In the genomic region with DNA sequence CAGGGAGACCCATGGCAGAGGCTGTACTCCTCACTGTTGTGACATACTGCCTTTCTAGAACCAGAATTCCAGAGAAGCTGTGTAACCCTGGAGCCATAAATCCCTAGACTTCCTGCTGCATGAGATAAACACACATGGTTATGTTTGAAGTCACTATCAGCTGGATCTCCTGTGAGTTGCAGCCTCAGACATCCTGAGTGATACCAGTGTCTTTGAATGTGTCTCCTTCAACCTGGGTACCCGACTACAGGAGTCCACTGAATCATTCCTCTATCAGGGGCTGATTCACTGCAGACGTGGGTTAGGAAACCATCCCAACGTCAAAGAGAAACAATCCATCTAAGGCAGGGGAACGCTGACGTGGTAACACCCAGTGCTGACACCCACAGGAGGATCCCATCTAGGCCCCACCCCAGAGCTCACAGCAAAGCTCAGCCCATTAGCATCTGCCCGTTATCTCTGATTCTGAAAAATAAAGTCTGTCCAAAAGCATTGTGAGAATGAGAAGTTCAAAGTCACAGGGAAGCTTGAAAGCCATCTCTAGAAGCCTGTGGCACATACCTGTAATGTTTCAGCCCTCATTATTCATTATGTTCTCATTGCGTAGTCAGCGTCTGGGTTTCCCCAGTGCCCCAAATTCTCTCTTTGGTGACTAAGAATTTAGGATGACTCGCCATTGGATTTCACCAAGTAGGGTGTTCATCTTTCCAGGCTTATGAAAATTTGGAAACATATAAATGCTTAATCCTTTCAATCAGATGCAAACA, we compare ENCODE assay signal across 13 cellular contexts. TPM values are rescaled to one million over a fixed set of nuclear protein-coding genes. Genes with fewer than 3 reads are reported as not detected.
A peak's percentile ranks its signal among the peaks of the same experiment; 100 is the strongest.
DNase-seq lines count a peak whose midpoint lies in the region; ATAC-seq and TF ChIP-seq lines count a peak whose summit lies in the region.
"Had no signal": no experiment of that assay in that cellular context is flagged by ENCODE, and none has a peak within 500 bp of the region (broad histone marks: within the 10 kb centered on the region; RNA-seq: fewer than 3 reads in every experiment).

No MANE protein-coding gene starts in this region.

- H3K36me3 Mint-ChIP-seq in activated naive CD4-positive, alpha-beta T cell treated with anti-CD3 and anti-CD28 coated beads for 36 hours (ENCODE audit: low read depth) = no peaks in the 10 kb centered on the region
- no peaks in the 10 kb centered on the region for H3K36me3 Mint-ChIP-seq in progenitor cell of endocrine pancreas (ENCODE audit: insufficient read depth)

- peak; percentile 49 for DNase-seq in activated naive CD4-positive, alpha-beta T cell treated with anti-CD3 and anti-CD28 coated beads for 36 hours
- no peak for DNase-seq in activated naive CD4-positive, alpha-beta T cell treated with anti-CD3 and anti-CD28 coated beads, Interleukin-2, amount 50 U/mL, for 16 hours
- peak; percentile 16 for DNase-seq in SK-N-DZ (ENCODE audit: low spot score)
- DNase-seq in fibroblast of the aortic adventitia (ENCODE audit: low read depth) = peak; percentile 99
- peak; percentile 29 for DNase-seq in stimulated activated CD8-positive, alpha-beta memory T cell treated with anti-CD3 and anti-CD28 coated beads, Interleukin-4, amount 100 ng/mL, for 48 hours
- DNase-seq in progenitor cell of endocrine pancreas (ENCODE audit: low spot score, unreplicated experiment) = no peak
- no peak for DNase-seq in HAP-1 (ENCODE audit: low spot score in 2 of 2)
- DNase-seq: GOT3, NCI-H526 treated with DMSO at 0.1 percent for 48 hours had no signal

- ATAC-seq in HG02885 (IDR thresholded peaks at IDR 0.05; ENCODE audit: poor library complexity, unreplicated experiment) = no peak
- ATAC-seq: sciatic nerve had no signal

- CTCF ChIA-PET in activated naive CD4-positive, alpha-beta T cell treated with anti-CD3 and anti-CD28 coated beads for 36 hours (lab: Charles Lee) = interaction anchor here (2.2 kb wide), 1 partner anchor 9 kb away, joined by 8 read pairs; no protein-coding TSS in a partner anchor

- H3K36me3 ChIP-seq in HAP-1 (replicated peaks) = no peaks in the 10 kb centered on the region
- H3K36me3 ChIP-seq: BLaER1 treated with 17β-estradiol and CSF1 and Interleukin-3, amounts not matched to agents 10 nM and 100 nM; thoracic aorta had no signal

- intact Hi-C loops in activated naive CD4-positive, alpha-beta T cell treated with anti-CD3 and anti-CD28 coated beads for 36 hours (cut with micrococcal nuclease) = loop anchor here (1.0 to 10.0 kb wide), 4 partner anchors 64 to 716 kb away; partner anchors contain the start of genes MYO10 and ZNF622

- in situ Hi-C loops in HAP-1 (cut with MboI; ENCODE audit: low sequenced_read_pairs) = loop anchor here (25.0 kb wide), 1 partner anchor 494 kb away; no protein-coding TSS in a partner anchor

- no peaks in the 10 kb centered on the region for H3K9me3 Mint-ChIP-seq in activated naive CD4-positive, alpha-beta T cell treated with anti-CD3 and anti-CD28 coated beads for 36 hours
- no peaks in the 10 kb centered on the region for H3K9me3 Mint-ChIP-seq in progenitor cell of endocrine pancreas (ENCODE audit: low read depth)

- TF ChIP-seq CTCF in fibroblast of the aortic adventitia (IDR thresholded peaks at IDR 0.05; ENCODE audit: insufficient read depth, low read length) (no peak), progenitor cell of endocrine pancreas (IDR thresholded peaks at IDR 0.05; ENCODE audit: unreplicated experiment) (no peak)

- peaks cover 8% of the 10 kb centered on the region for H3K4me1 Mint-ChIP-seq in activated naive CD4-positive, alpha-beta T cell treated with anti-CD3 and anti-CD28 coated beads for 36 hours (ENCODE audit: low read depth)
- peaks cover 9% of the 10 kb centered on the region for H3K4me1 Mint-ChIP-seq in progenitor cell of endocrine pancreas (ENCODE audit: low read depth)

- no peak overlapping the region for H3K4me3 Mint-ChIP-seq in activated naive CD4-positive, alpha-beta T cell treated with anti-CD3 and anti-CD28 coated beads for 36 hours
- H3K4me3 Mint-ChIP-seq in progenitor cell of endocrine pancreas (ENCODE audit: low read depth) = no peak overlapping the region

- peaks cover 2% of the 10 kb centered on the region for H3K27me3 Mint-ChIP-seq in activated naive CD4-positive, alpha-beta T cell treated with anti-CD3 and anti-CD28 coated beads for 36 hours (ENCODE audit: low read depth)
- no peaks in the 10 kb centered on the region for H3K27me3 Mint-ChIP-seq in progenitor cell of endocrine pancreas

- peaks cover 4% of the 10 kb centered on the region for H3K4me1 ChIP-seq in HAP-1
- H3K4me1 ChIP-seq: BLaER1 treated with 17β-estradiol and CSF1 and Interleukin-3, amounts not matched to agents 10 nM and 100 nM had no signal

- H3K9me3 ChIP-seq in HAP-1 = no peaks in the 10 kb centered on the region
- H3K9me3 ChIP-seq: BLaER1 treated with 17β-estradiol and CSF1 and Interleukin-3, amounts not matched to agents 10 nM and 100 nM; thoracic aorta had no signal

- H3K4me3 ChIP-seq in fibroblast of the aortic adventitia (ENCODE audit: low read depth, low read length) (no peak overlapping the region), HAP-1 (no peak overlapping the region)
- H3K4me3 ChIP-seq: BLaER1 treated with 17β-estradiol and CSF1 and Interleukin-3, amounts not matched to agents 10 nM and 100 nM; thoracic aorta had no signal

- H3K27me3 ChIP-seq in HAP-1 (ENCODE audit: low read depth) = no peaks in the 10 kb centered on the region
- H3K27me3 ChIP-seq: BLaER1 treated with 17β-estradiol and CSF1 and Interleukin-3, amounts not matched to agents 10 nM and 100 nM had no signal

- H3K27ac Mint-ChIP-seq in activated naive CD4-positive, alpha-beta T cell treated with anti-CD3 and anti-CD28 coated beads for 36 hours = peak overlapping the region; percentile 14
- no peak overlapping the region for H3K27ac Mint-ChIP-seq in progenitor cell of endocrine pancreas

RNA-seq across cellular contexts. Expression of gene BASP1, which starts 36.3 kb away (rescaled TPM):
- under 1 TPM; 0.62 to 0.94 TPM for total RNA-seq in activated naive CD4-positive, alpha-beta T cell treated with anti-CD3 and anti-CD28 coated beads for 36 hours
- polyA plus RNA-seq in SK-N-DZ (2014; cell fraction: cytosol; rRNA removed) = 242 and 321 TPM in 2 replicates
- 109 and 110 TPM in 2 replicates for polyA plus RNA-seq in SK-N-DZ (2014; cell fraction: nucleus; rRNA removed)
- total RNA-seq in fibroblast of the aortic adventitia (ENCODE audit: low replicate concordance) (18.5 and 50.7 TPM in 2 replicates), progenitor cell of endocrine pancreas (84.1 and 86.3 TPM in 2 replicates)

Comparison
In these comparisons a context has a peak if more than half of its experiments do, and no peak if none do; other contexts are left out.
1. DNase-seq: peak in activated naive CD4-positive, alpha-beta T cell treated with anti-CD3 and anti-CD28 coated beads for 36 hours (single experiment), SK-N-DZ (single experiment), fibroblast of the aortic adventitia (single experiment) and stimulated activated CD8-positive, alpha-beta memory T cell treated with anti-CD3 and anti-CD28 coated beads, Interleukin-4, amount 100 ng/mL, for 48 hours (single experiment); none in activated naive CD4-positive, alpha-beta T cell treated with anti-CD3 and anti-CD28 coated beads, Interleukin-2, amount 50 U/mL, for 16 hours (single experiment), progenitor cell of endocrine pancreas (single experiment) and HAP-1 (0 of 2).
2. RNA of gene BASP1, which starts 36.3 kb away (total RNA-seq): 84.1 to 86.3 TPM in progenitor cell of endocrine pancreas and 18.5 to 50.7 TPM in fibroblast of the aortic adventitia; 0.62 to 0.94 TPM in activated naive CD4-positive, alpha-beta T cell treated with anti-CD3 and anti-CD28 coated beads for 36 hours; every median in the first group is over 10 times any median in the second.